13 cellular contexts compared by ENCODE assay signal in genomic region chr22:30027791-30028190, GRCh38. TPM values are rescaled to one million over a fixed set of nuclear protein-coding genes. Genes with fewer than 3 reads are reported as not detected.
"Had no signal": no experiment of that assay in that cellular context is flagged by ENCODE, and none has a peak within 500 bp of the region (broad histone marks: within the 10 kb centered on the region; RNA-seq: fewer than 3 reads in every experiment).

No MANE protein-coding gene starts in this region.

- H3K4me1 Mint-ChIP-seq: immature natural killer cell had no signal

- H3K9me3 ChIP-seq: SK-N-SH, upper lobe of left lung had no signal

- DNase-seq: activated CD4-positive, alpha-beta T cell treated with anti-CD3 and anti-CD28 coated beads for 4 hours; activated naive CD4-positive, alpha-beta T cell treated with anti-CD3 and anti-CD28 coated beads, Interleukin-2, amount 50 U/mL, for 16 hours; effector memory CD4-positive, alpha-beta T cell; immature natural killer cell; SK-N-SH; stimulated activated CD4-positive, alpha-beta T cell treated with anti-CD3 and anti-CD28 coated beads, Interleukin-15, amount 100 ng/mL, for 24 hours; stimulated activated CD4-positive, alpha-beta T cell treated with anti-CD3 and anti-CD28 coated beads, Interleukin-4, amount 100 ng/mL, for 4 hours had no signal

- FAIRE-seq: colon had no signal

- H3K27me3 ChIP-seq: upper lobe of left lung had no signal

- H3K27ac Mint-ChIP-seq: immature natural killer cell; T-helper 1 cell treated with Interleukin-12 subunit alpha and Interleukin-12 subunit beta and Interleukin-4 antibody, amounts not matched to agents 30 μg/mL and 1 μg/mL, for 36 hours had no signal

- H3K4me3 Mint-ChIP-seq: immature natural killer cell; T-helper 1 cell treated with Interleukin-12 subunit alpha and Interleukin-12 subunit beta and Interleukin-4 antibody, amounts not matched to agents 30 μg/mL and 1 μg/mL, for 36 hours had no signal

- H3K4me3 ChIP-seq: upper lobe of left lung had no signal

- H3K9me3 Mint-ChIP-seq: immature natural killer cell; T-helper 1 cell treated with Interleukin-12 subunit alpha and Interleukin-12 subunit beta and Interleukin-4 antibody, amounts not matched to agents 30 μg/mL and 1 μg/mL, for 36 hours had no signal

RNA-seq across cellular contexts. Expression of gene HORMAD2, which starts 52.5 kb away (rescaled TPM):
- total RNA-seq: glomerular endothelial cell, mesenteric fat pad, pulmonary artery endothelial cell had no signal
- polyA plus RNA-seq: immature natural killer cell, SK-N-SH had no signal
